16 cellular contexts compared by ENCODE assay signal in the genomic region with DNA sequence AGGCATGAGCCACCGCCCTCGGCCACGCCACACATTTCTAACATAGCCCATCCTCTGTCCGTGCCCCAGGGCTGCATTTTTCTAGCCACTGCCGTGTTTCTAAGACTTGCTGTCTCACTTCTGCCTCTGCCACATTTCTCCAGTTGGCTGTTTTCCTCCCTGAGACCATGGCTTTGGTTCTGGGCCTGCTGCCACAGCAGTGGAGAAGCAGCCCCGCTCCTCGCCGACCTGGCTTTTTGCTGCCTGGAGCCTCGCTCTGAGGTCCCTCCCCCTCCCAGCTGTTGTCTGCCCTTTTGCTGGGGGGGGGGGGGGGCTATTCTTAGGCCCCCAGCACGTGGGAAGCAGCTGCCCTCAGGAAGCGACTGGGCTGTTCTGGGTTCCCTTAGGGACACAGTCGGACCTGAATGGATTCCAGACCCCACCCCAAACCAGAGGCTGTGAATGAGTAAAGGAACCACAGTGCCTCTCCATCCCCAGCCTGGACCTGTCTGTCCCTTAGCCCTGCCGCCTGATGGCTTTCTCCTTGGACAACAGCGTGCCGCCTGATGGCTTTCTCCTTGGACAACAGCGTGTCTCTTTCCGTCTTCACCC. TPM values are rescaled to one million over a fixed set of nuclear protein-coding genes. Genes with fewer than 3 reads are reported as not detected.
DNase-seq lines count a peak whose midpoint lies in the region; ATAC-seq and TF ChIP-seq lines count a peak whose summit lies in the region.
"Had no signal": no experiment of that assay in that cellular context is flagged by ENCODE, and none has a peak within 500 bp of the region (broad histone marks: within the 10 kb centered on the region; RNA-seq: fewer than 3 reads in every experiment).

No MANE protein-coding gene starts in this region.

- no peaks in the 10 kb centered on the region for H3K9me3 ChIP-seq in right atrium auricular region
- H3K9me3 ChIP-seq in subcutaneous abdominal adipose tissue (ENCODE audit: control insufficient read depth in 5 of 5, low read length in 5 of 5): no peaks in the 10 kb centered on the region
- H3K9me3 ChIP-seq: colonic mucosa had no signal

- H3K4me3 Mint-ChIP-seq in activated naive CD8-positive, alpha-beta T cell treated with anti-CD3 and anti-CD28 coated beads for 36 hours: no peak overlapping the region

- no peak overlapping the region for H3K4me3 ChIP-seq in right atrium auricular region
- peak overlapping the region in 1 of 5 donors; percentile 53 for H3K4me3 ChIP-seq in subcutaneous abdominal adipose tissue (ENCODE audit: low read depth in 1 of 5, low read length in 5 of 5)
- H3K4me3 ChIP-seq: colonic mucosa, lung had no signal

- H3K4me1 ChIP-seq in right atrium auricular region (peaks cover 0 to 37% of the 10 kb centered on the region in 2 donors), subcutaneous abdominal adipose tissue (ENCODE audit: control insufficient read depth in 5 of 5, insufficient read depth in 5 of 5, low read length in 5 of 5) (peaks cover 6 to 64% (median 54%) of the 10 kb centered on the region in 5 donors)

- no peak for ATAC-seq in activated naive CD4-positive, alpha-beta T cell treated with anti-CD3 and anti-CD28 coated beads, Interleukin-2, amount 50 U/mL, for 72 hours
- no peak for ATAC-seq in GM19395 (IDR thresholded peaks at IDR 0.05; ENCODE audit: unreplicated experiment)
- ATAC-seq: esophagus mucosa had no signal

- H3K4me1 Mint-ChIP-seq in activated naive CD8-positive, alpha-beta T cell treated with anti-CD3 and anti-CD28 coated beads for 36 hours: peaks cover 33% of the 10 kb centered on the region

- H3K9ac ChIP-seq in subcutaneous abdominal adipose tissue (ENCODE audit: low read length in 5 of 5): no peak overlapping the region

- no peaks in the 10 kb centered on the region for H3K9me3 Mint-ChIP-seq in activated naive CD4-positive, alpha-beta T cell treated with anti-CD3 and anti-CD28 coated beads, Interleukin-2, amount 50 U/mL, for 72 hours
- H3K9me3 Mint-ChIP-seq in activated naive CD8-positive, alpha-beta T cell treated with anti-CD3 and anti-CD28 coated beads for 36 hours: no peaks in the 10 kb centered on the region

- H3K27me3 ChIP-seq in right atrium auricular region (no peaks in the 10 kb centered on the region), subcutaneous abdominal adipose tissue (ENCODE audit: control insufficient read depth in 5 of 5, insufficient read depth in 4 of 5, low read length in 5 of 5) (no peaks in the 10 kb centered on the region)
- H3K27me3 ChIP-seq: colonic mucosa had no signal

- H3K36me3 ChIP-seq in right atrium auricular region (peaks cover 38% of the 10 kb centered on the region), subcutaneous abdominal adipose tissue (ENCODE audit: control insufficient read depth in 5 of 5, insufficient read depth in 5 of 5, low read length in 5 of 5) (peaks cover 0 to 38% (median 29%) of the 10 kb centered on the region in 5 donors)
- H3K36me3 ChIP-seq: colonic mucosa had no signal

- H3K27ac Mint-ChIP-seq in activated naive CD4-positive, alpha-beta T cell treated with anti-CD3 and anti-CD28 coated beads, Interleukin-2, amount 50 U/mL, for 72 hours: peak overlapping the region; percentile 20 to 90
- peak overlapping the region; percentile 18 for H3K27ac Mint-ChIP-seq in activated naive CD8-positive, alpha-beta T cell treated with anti-CD3 and anti-CD28 coated beads for 36 hours

- no peak for DNase-seq in activated naive CD4-positive, alpha-beta T cell treated with anti-CD3 and anti-CD28 coated beads, Interleukin-2, amount 50 U/mL, for 72 hours (ENCODE audit: low spot score in 2 of 2)
- DNase-seq in activated naive CD4-positive, alpha-beta T cell (lab: John Stamatoyannopoulos, UW): no peak
- DNase-seq in activated naive CD8-positive, alpha-beta T cell treated with anti-CD3 and anti-CD28 coated beads for 36 hours: no peak
- DNase-seq in right atrium auricular region (ENCODE audit: low spot score): no peak
- no peak for DNase-seq in activated CD8-positive, alpha-beta memory T cell treated with anti-CD3 and anti-CD28 coated beads, Interleukin-2, amount 50 U/mL, for 48 hours
- no peak for DNase-seq in kidney tubule cell (ENCODE audit: low spot score)
- DNase-seq: activated naive CD4-positive, alpha-beta T cell treated with anti-CD3 and anti-CD28 coated beads, Interleukin-2, amount 50 U/mL, for 16 hours; colonic mucosa; DMS79 treated with DMSO at 0.1 percent for 48 hours; NCI-H146; NCI-H510A treated with DMSO at 0.1 percent for 48 hours; occipital lobe had no signal

- TF ChIP-seq CTCF in right atrium auricular region (IDR thresholded peaks at IDR 0.05): no peak

- H3K27ac ChIP-seq in right atrium auricular region (peak overlapping the region; percentile 91 to 95), subcutaneous abdominal adipose tissue (ENCODE audit: low read depth, low read length) (peak overlapping the region; percentile 98)
- H3K27ac ChIP-seq: colonic mucosa had no signal

- no peaks in the 10 kb centered on the region for H3K27me3 Mint-ChIP-seq in activated naive CD8-positive, alpha-beta T cell treated with anti-CD3 and anti-CD28 coated beads for 36 hours

- H3K36me3 Mint-ChIP-seq in activated naive CD4-positive, alpha-beta T cell treated with anti-CD3 and anti-CD28 coated beads, Interleukin-2, amount 50 U/mL, for 72 hours: peaks cover 13 to 38% of the 10 kb centered on the region in 2 donors
- peaks cover 24% of the 10 kb centered on the region for H3K36me3 Mint-ChIP-seq in activated naive CD8-positive, alpha-beta T cell treated with anti-CD3 and anti-CD28 coated beads for 36 hours

RNA-seq across cellular contexts. Expression of a gene that starts 3.3 kb away (rescaled TPM):
- 100 to 1,000 TPM in 1 of 2 donors, 10 to 100 TPM in 1; 44.8 to 104 TPM for total RNA-seq in activated naive CD4-positive, alpha-beta T cell treated with anti-CD3 and anti-CD28 coated beads, Interleukin-2, amount 50 U/mL, for 72 hours
- 10 to 100 TPM; 48.9 to 57.6 TPM for total RNA-seq in activated naive CD8-positive, alpha-beta T cell treated with anti-CD3 and anti-CD28 coated beads for 36 hours
- total RNA-seq in right atrium auricular region: 10 to 100 TPM; 72.1 to 88.1 TPM

RNA-seq across cellular contexts. Expression of a gene that starts 3.9 kb away (rescaled TPM):
- 100 to 1,000 TPM; 135 to 160 TPM for total RNA-seq in activated naive CD4-positive, alpha-beta T cell treated with anti-CD3 and anti-CD28 coated beads, Interleukin-2, amount 50 U/mL, for 72 hours
- total RNA-seq in activated naive CD8-positive, alpha-beta T cell treated with anti-CD3 and anti-CD28 coated beads for 36 hours: 100 to 1,000 TPM; 187 to 189 TPM
- 10 to 100 TPM; 49.1 to 87.7 TPM for total RNA-seq in right atrium auricular region

RNA-seq across cellular contexts. Expression of a gene that starts 24.7 kb away (rescaled TPM):
- 1,000 to 10,000 TPM; 1,148 to 2,898 TPM for total RNA-seq in activated naive CD4-positive, alpha-beta T cell treated with anti-CD3 and anti-CD28 coated beads, Interleukin-2, amount 50 U/mL, for 72 hours
- total RNA-seq in activated naive CD8-positive, alpha-beta T cell treated with anti-CD3 and anti-CD28 coated beads for 36 hours: 1,000 to 10,000 TPM; 1,137 to 1,177 TPM
- total RNA-seq in right atrium auricular region: 1,000 to 10,000 TPM; 1,493 to 3,053 TPM

RNA-seq across cellular contexts. Expression of a gene that starts 27.1 kb away (rescaled TPM):
- total RNA-seq in activated naive CD4-positive, alpha-beta T cell treated with anti-CD3 and anti-CD28 coated beads, Interleukin-2, amount 50 U/mL, for 72 hours: not detected
- total RNA-seq in activated naive CD8-positive, alpha-beta T cell treated with anti-CD3 and anti-CD28 coated beads for 36 hours: not detected
- not detected for total RNA-seq in right atrium auricular region
- total RNA-seq: colonic mucosa, esophagus mucosa, occipital lobe had no signal

RNA-seq across cellular contexts. Expression of a gene that starts 34.3 kb away (rescaled TPM):
- total RNA-seq in activated naive CD4-positive, alpha-beta T cell treated with anti-CD3 and anti-CD28 coated beads, Interleukin-2, amount 50 U/mL, for 72 hours: not detected
- total RNA-seq in activated naive CD8-positive, alpha-beta T cell treated with anti-CD3 and anti-CD28 coated beads for 36 hours: not detected
- total RNA-seq in right atrium auricular region: not detected
- total RNA-seq: colonic mucosa, esophagus mucosa, lung, occipital lobe had no signal
